In the genomic region with DNA sequence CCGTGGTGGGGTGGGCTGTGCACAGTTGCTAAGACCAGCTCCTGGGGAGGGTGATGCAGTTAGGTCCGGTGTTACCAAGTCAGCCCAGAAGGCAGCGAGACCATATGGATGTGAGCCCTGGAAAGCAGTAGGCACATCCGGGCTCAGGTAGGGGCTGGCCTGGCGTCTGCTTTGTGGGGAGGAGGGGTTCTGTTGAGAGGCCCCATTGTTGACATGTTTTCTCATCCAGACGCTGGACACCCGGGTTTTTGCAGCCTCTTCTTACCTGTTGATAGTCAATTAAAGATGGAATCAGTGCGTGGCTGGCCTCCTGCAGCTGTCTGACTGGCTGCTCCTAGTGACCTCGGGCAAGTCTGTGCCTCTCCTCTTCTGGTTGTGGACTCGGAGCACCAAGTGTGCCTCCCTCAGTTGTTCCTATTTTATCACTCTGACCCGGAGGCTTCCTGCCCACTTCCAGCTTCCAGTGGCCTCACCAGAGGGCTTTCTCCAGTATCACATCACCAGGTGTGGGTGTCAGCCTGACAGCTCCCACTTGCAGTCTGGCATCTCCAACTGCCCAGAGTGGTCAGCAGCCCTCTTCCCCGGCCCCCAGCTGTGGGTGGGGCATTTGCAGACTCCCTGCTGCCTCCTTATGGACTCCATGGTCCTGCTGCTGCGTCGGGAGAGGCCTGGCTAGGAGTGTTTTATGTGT, we compare ENCODE assay signal across 19 cellular contexts.
DNase-seq lines count a peak whose midpoint lies in the region; ATAC-seq, FAIRE-seq and TF ChIP-seq lines count a peak whose summit lies in the region.
"Had no signal": no experiment of that assay in that cellular context is flagged by ENCODE, and none has a peak within 500 bp of the region (broad histone marks: within the 10 kb centered on the region; RNA-seq: fewer than 3 reads in every experiment).

No MANE protein-coding gene starts in this region.

- H3K4me3 Mint-ChIP-seq in GM23338 (no peak overlapping the region), IgD-negative memory B cell (no peak overlapping the region), chondrocyte (ENCODE audit: unreplicated experiment) (no peak overlapping the region)

- 0 out of 2 replicates have a peak, but pooled peaks cover 4% of the 10 kb centered on the region for H3F3A ChIP-seq in GM23338 (replicated peaks; ENCODE audit: low read depth)

- 89% methylated on average over 14 of the region's 14 CpGs; no CpG with 5 or more reads in 1 of the 2 experiments for WGBS in H1 (ENCODE audit: extremely low coverage in 1 of 2, insufficient coverage in 1 of 2, insufficient read length in 1 of 2, insufficient replicate concordance in 2 of 2, low coverage in 1 of 2, low lambda C conversion rate in 2 of 2, missing lambda C conversion rate in 1 of 2), 2 experiments

- TF ChIP-seq POLR2A in H1 (IDR thresholded peaks at IDR 0.05; ENCODE audit: control extremely low read depth in 1 of 2, low read depth in 2 of 2, low read length in 2 of 2), result no peak

- H3K27ac Mint-ChIP-seq in GM23338 (peak overlapping the region; percentile 44), IgD-negative memory B cell (peak overlapping the region in 2 of 3 donors; percentile 64 to 84), chondrocyte (ENCODE audit: unreplicated experiment) (no peak overlapping the region)

- H3K4me1 ChIP-seq in GM23338 (ENCODE audit: insufficient read depth), result peaks cover 31% of the 10 kb centered on the region
- peaks cover 0 to 23% (median 7%) of the 10 kb centered on the region in 4 experiments; a peak in 5 of 7 replicates for H3K4me1 ChIP-seq in H1 (replicated peaks in 1 of 4; ENCODE audit: control insufficient read depth in 3 of 4, insufficient read depth in 4 of 4, low read length in 3 of 4)
- H3K4me1 ChIP-seq in osteoblast (ENCODE audit: insufficient read depth, low read length), result no peaks in the 10 kb centered on the region
- H3K4me1 ChIP-seq: HAP-1 had no signal

- H3K4me1 Mint-ChIP-seq in GM23338, result peaks cover 39% of the 10 kb centered on the region
- H3K4me1 Mint-ChIP-seq in IgD-negative memory B cell, result peaks cover 30 to 47% (median 35%) of the 10 kb centered on the region in 3 donors
- peaks cover 4% of the 10 kb centered on the region for H3K4me1 Mint-ChIP-seq in chondrocyte (ENCODE audit: low read depth)

- no peaks in the 10 kb centered on the region for H3K23me2 ChIP-seq in H1 (ENCODE audit: low read depth, low read length)

- H3K9ac ChIP-seq in H1 (replicated peaks in 1 of 4; ENCODE audit: extremely low read depth in 1 of 4, low read depth in 3 of 4, low read length in 3 of 4), result no peak overlapping the region

- H4K5ac ChIP-seq in H1 (ENCODE audit: insufficient read length, low read depth, low read length), result no peak overlapping the region

- no peak overlapping the region for H3K18ac ChIP-seq in H1 (ENCODE audit: extremely low read depth, low read length)

- no peak overlapping the region for H4K8ac ChIP-seq in H1 (ENCODE audit: extremely low read depth, insufficient read depth, low read length)

- POLR2A ChIA-PET in H1 (lab: Charles Lee; ENCODE audit: partially characterized antibody), result interaction anchor here (0.9 to 2.2 kb wide), 4 partner anchors 15 to 91 kb away, joined by 3 to 6 read pairs (median 4); a partner anchor contains a TSS

- H2BK20ac ChIP-seq in H1 (ENCODE audit: low read length), result no peak overlapping the region

- peaks cover 25% of the 10 kb centered on the region for H3K79me1 ChIP-seq in H1 (ENCODE audit: low read depth, low read length)

- H3K36me3 ChIP-seq in GM23338 (ENCODE audit: insufficient read depth), result peaks cover 7% of the 10 kb centered on the region; the same call in 1 of the 2 replicates
- peaks cover 0 to 9% (median 4%) of the 10 kb centered on the region in 4 experiments; a peak in 3 of 8 replicates for H3K36me3 ChIP-seq in H1 (ENCODE audit: control insufficient read depth in 2 of 4, insufficient read depth in 4 of 4, low read length in 3 of 4)
- peaks cover 8% of the 10 kb centered on the region for H3K36me3 ChIP-seq in osteoblast (ENCODE audit: insufficient read depth, low read length)

- H3K9me3 ChIP-seq in H1 (ENCODE audit: insufficient read depth in 2 of 2, low read depth in 1 of 2, low read length in 1 of 2) (no peaks in the 10 kb centered on the region), osteoblast (ENCODE audit: low read depth, low read length) (no peaks in the 10 kb centered on the region)
- H3K9me3 ChIP-seq: HAP-1, Peyer's patch had no signal

- H3K14ac ChIP-seq in H1 (ENCODE audit: insufficient read length), result no peak overlapping the region

- H3K9me2 ChIP-seq in GM23338 (ENCODE audit: insufficient read depth), result no peaks in the 10 kb centered on the region

- no peak for TF ChIP-seq EP300 in H1 (IDR thresholded peaks at IDR 0.05; ENCODE audit: borderline replicate concordance in 1 of 2, low read depth in 2 of 2, low read length in 2 of 2)

- H3K56ac ChIP-seq in H1 (replicated peaks; ENCODE audit: insufficient read length, low read depth, low read length), result no peak overlapping the region

- CTCF ChIA-PET in H1 (lab: Charles Lee; ENCODE audit: partially characterized antibody), result interaction anchor here (0.6 to 6.3 kb wide), 14 partner anchors 9 to 230 kb away, joined by 3 to 36 read pairs (median 4); no protein-coding TSS in a partner anchor

- no peak overlapping the region for H3K4ac ChIP-seq in H1 (replicated peaks; ENCODE audit: insufficient read length, low read depth, low read length)

- peak overlapping the region; percentile 60; the same call in 1 of the 2 replicates for H2BK5ac ChIP-seq in H1 (ENCODE audit: low read depth, low read length)

- H3K9me3 Mint-ChIP-seq in GM23338 (no peaks in the 10 kb centered on the region; the same call in 2 of the 3 replicates), IgD-negative memory B cell (peaks cover 0 to 2% (median 0%) of the 10 kb centered on the region in 3 donors), chondrocyte (ENCODE audit: low read depth) (no peaks in the 10 kb centered on the region)

- H2BK15ac ChIP-seq in H1 (ENCODE audit: low read length), result no peak overlapping the region

- no peak overlapping the region for H3K23ac ChIP-seq in H1 (ENCODE audit: insufficient read length)

- no peaks in the 10 kb centered on the region for H3K27me3 ChIP-seq in GM23338 (ENCODE audit: insufficient read depth)
- H3K27me3 ChIP-seq in H1 (replicated peaks in 1 of 4; ENCODE audit: control insufficient read depth in 3 of 4, extremely low read depth in 1 of 4, insufficient read depth in 3 of 4, low read length in 3 of 4), result no peaks in the 10 kb centered on the region
- no peaks in the 10 kb centered on the region for H3K27me3 ChIP-seq in osteoblast (ENCODE audit: insufficient read depth, low read length)
- H3K27me3 ChIP-seq: Peyer's patch had no signal

- H2AFZ ChIP-seq in GM23338, result no peak overlapping the region
- no peak overlapping the region for H2AFZ ChIP-seq in H1 (ENCODE audit: low read length)
- no peak overlapping the region for H2AFZ ChIP-seq in osteoblast (ENCODE audit: low read length)

- no peak overlapping the region for H2AK5ac ChIP-seq in H1 (ENCODE audit: low read depth, low read length)

- no peak overlapping the region for H3K4me2 ChIP-seq in GM23338
- H3K4me2 ChIP-seq in H1 (ENCODE audit: insufficient read depth in 1 of 2, low read depth in 2 of 2, low read length in 2 of 2), result no peak overlapping the region
- H3K4me2 ChIP-seq in osteoblast (ENCODE audit: insufficient read depth, low read length), result no peak overlapping the region

- TF ChIP-seq CTCF in GM23338 (conservative IDR thresholded peaks at IDR 0.05; ENCODE audit: low read depth in 2 of 2) (peak in 1 of 2 experiments; percentile 20; a peak in 1 of 4 replicates), H1 (IDR thresholded peaks at IDR 0.05; ENCODE audit: control extremely low read depth in 1 of 3, insufficient read depth in 1 of 3, low read depth in 1 of 3, low read length in 3 of 3) (no peak), osteoblast (IDR thresholded peaks at IDR 0.05; ENCODE audit: extremely low read depth, low read depth, low read length) (no peak), chondrocyte (IDR thresholded peaks at IDR 0.05) (no peak)

- peaks cover 57% of the 10 kb centered on the region for H4K20me1 ChIP-seq in GM23338 (replicated peaks; ENCODE audit: insufficient read depth)
- H4K20me1 ChIP-seq in H1 (replicated peaks in 1 of 2; ENCODE audit: control insufficient read depth in 1 of 2, insufficient read depth in 2 of 2, low read length in 2 of 2), result peaks cover 20 to 26% of the 10 kb centered on the region in 2 experiments
- H4K20me1 ChIP-seq in osteoblast (ENCODE audit: insufficient read depth, low read length), result peaks cover 50% of the 10 kb centered on the region

- H3K27me3 Mint-ChIP-seq in GM23338 (ENCODE audit: insufficient read depth, low read depth, poor library complexity), result peaks cover 14% of the 10 kb centered on the region
- no peaks in the 10 kb centered on the region for H3K27me3 Mint-ChIP-seq in IgD-negative memory B cell
- no peaks in the 10 kb centered on the region for H3K27me3 Mint-ChIP-seq in chondrocyte (ENCODE audit: low read depth)

- H3K36me3 Mint-ChIP-seq in GM23338 (ENCODE audit: low read depth) (peaks cover 27% of the 10 kb centered on the region), IgD-negative memory B cell (peaks cover 16% of the 10 kb centered on the region), chondrocyte (ENCODE audit: low read depth) (peaks cover 15% of the 10 kb centered on the region)

- H3K4me3 ChIP-seq in GM23338 (no peak overlapping the region), H1 (ENCODE audit: extremely low read depth in 1 of 4, insufficient read depth in 2 of 4, low read depth in 3 of 4, low read length in 4 of 4) (no peak overlapping the region), osteoblast (ENCODE audit: insufficient read depth, low read length) (no peak overlapping the region)
- H3K4me3 ChIP-seq: HAP-1, Peyer's patch had no signal

- ATAC-seq in GM23338, result no peak

- no peak for FAIRE-seq in H1 (lab: Jason Lieb, UNC)
- FAIRE-seq in urothelium cell line (lab: Jason Lieb, UNC), result no peak
- FAIRE-seq: A204.1 had no signal

- TF ChIP-seq RAD21 in H1 (IDR thresholded peaks at IDR 0.05 in 1 of 2, conservative IDR thresholded peaks at IDR 0.05 in 1 of 2; ENCODE audit: low read depth in 2 of 2, low read length in 2 of 2), result no peak

- H4K91ac ChIP-seq in H1 (replicated peaks; ENCODE audit: insufficient read length, low read length), result no peak overlapping the region

- H2BK12ac ChIP-seq in H1 (ENCODE audit: low read depth, low read length), result no peak overlapping the region

- H3K79me2 ChIP-seq in GM23338 (replicated peaks; ENCODE audit: insufficient read depth) (peaks cover 93% of the 10 kb centered on the region), H1 (ENCODE audit: control insufficient read depth in 1 of 2, insufficient read depth in 2 of 2, low read length in 2 of 2) (peaks cover 4 to 85% of the 10 kb centered on the region in 2 experiments), osteoblast (ENCODE audit: insufficient read depth, low read length) (peaks cover 82% of the 10 kb centered on the region)

- peak overlapping the region; percentile 4; the same call in 1 of the 2 replicates for H3K27ac ChIP-seq in GM23338 (ENCODE audit: low read depth)
- H3K27ac ChIP-seq in H1 (ENCODE audit: low read depth, low read length), result no peak overlapping the region
- H3K27ac ChIP-seq in osteoblast (ENCODE audit: low read depth, low read length), result no peak overlapping the region
- H3K27ac ChIP-seq: Peyer's patch had no signal

- H2BK120ac ChIP-seq in H1 (replicated peaks; ENCODE audit: low read depth, low read length), result no peak overlapping the region

- DNase-seq in GM23338 (ENCODE audit: low spot score) (no peak), H1 (ENCODE audit: low read depth in 1 of 2, low spot score in 2 of 2) (no peak), osteoblast (ENCODE audit: insufficient read length, low spot score, missing footprints) (peak; percentile 51), chondrocyte (ENCODE audit: low spot score) (no peak), urothelium cell line (ENCODE audit: low spot score) (no peak), inferior parietal cortex (ENCODE audit: extremely low spot score) (no peak)
- DNase-seq in stimulated activated naive CD4-positive, alpha-beta T cell treated with Interleukin-2 at 50 U/mL for 16 hours (lab: John Stamatoyannopoulos, UW), result no peak
- DNase-seq: DMS79 treated with DMSO at 0.1 percent for 48 hours, Karpas-422, NCI-H1694, NCI-H2081 treated with DMSO at 0.1 percent for 48 hours, NCI-H2171 treated with DMSO at 0.1 percent for 48 hours, NCI-H524 treated with DMSO at 0.1 percent for 48 hours, NCI-H82, Peyer's patch, Right ventricle myocardium superior had no signal
